In the genomic region with DNA sequence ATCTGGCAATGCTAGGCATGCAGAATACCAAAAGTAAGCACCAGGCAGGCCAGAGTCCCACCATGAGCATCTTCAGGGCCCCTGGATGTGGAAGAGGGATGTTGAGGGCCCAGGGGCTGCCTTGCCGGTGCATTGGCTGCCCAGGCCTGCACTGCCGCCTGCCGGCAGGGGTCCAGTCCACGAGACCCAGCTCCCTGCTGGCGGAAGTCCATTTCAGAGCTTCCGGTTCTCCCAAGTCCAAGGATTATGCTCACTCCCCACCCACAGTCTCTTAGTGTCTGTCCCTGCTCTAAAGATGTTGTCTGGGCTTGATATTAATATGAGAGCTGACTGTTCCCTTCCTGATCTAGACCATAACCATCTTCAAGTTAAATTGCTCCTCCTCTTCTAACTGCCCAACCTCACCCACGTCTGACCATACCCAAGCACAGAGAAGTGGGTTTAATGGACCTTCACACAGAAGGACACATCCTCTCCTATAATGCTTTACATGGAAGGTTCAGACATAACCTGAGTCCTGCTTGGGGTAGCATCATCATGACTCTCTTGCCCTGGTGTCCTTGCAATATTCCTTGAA, we compare ENCODE assay signal across 8 cellular contexts.
DNase-seq lines count a peak whose midpoint lies in the region; ATAC-seq and TF ChIP-seq lines count a peak whose summit lies in the region.

No MANE protein-coding gene starts in this region.

- TF ChIP-seq POLR2A in tibial nerve (IDR thresholded peaks at IDR 0.05) (no peak), vagina (IDR thresholded peaks at IDR 0.05) (no peak)

- DNase-seq in SIG-M5 treated with dmso at 0.1 percent for 504 hours (lab: John Stamatoyannopoulos, UW; ENCODE audit: unreplicated experiment) (peak; percentile 36), SIG-M5 (lab: John Stamatoyannopoulos, UW) (no peak), WTC11 (ENCODE audit: low spot score) (peak; percentile 68), inferior parietal cortex (ENCODE audit: extremely low spot score) (peak; percentile 39), tibial nerve (ENCODE audit: low spot score in 2 of 2) (no peak), vagina (ENCODE audit: extremely low spot score in 2 of 2) (no peak)
- DNase-seq in activated naive CD8-positive, alpha-beta T cell treated with anti-CD3 and anti-CD28 coated beads, Interleukin-2, amount 50 U/mL, for 24 hours: no peak

- H3K27me3 ChIP-seq in tibial nerve (no peaks in the 10 kb centered on the region), vagina (no peaks in the 10 kb centered on the region)

- ATAC-seq in WTC11: peak; percentile 82
- ATAC-seq in GM21723 (IDR thresholded peaks at IDR 0.05; ENCODE audit: unreplicated experiment): no peak
- ATAC-seq in activated naive CD8-positive, alpha-beta T cell treated with anti-CD3 and anti-CD28 coated beads, Interleukin-2, amount 50 U/mL, for 24 hours: no peak

- WGBS in tibial nerve, 2 donors: 24 to 26% methylated on average over 7 of the region's 7 CpGs

- H3K4me3 Mint-ChIP-seq in WTC11: no peak overlapping the region
- H3K4me3 Mint-ChIP-seq in activated naive CD8-positive, alpha-beta T cell treated with anti-CD3 and anti-CD28 coated beads, Interleukin-2, amount 50 U/mL, for 24 hours: no peak overlapping the region

- intact Hi-C loops in vagina (cut with DNase I): loop anchor here (5.0 kb wide), 1 partner anchor 79 kb away; no protein-coding TSS in a partner anchor

- no peaks in the 10 kb centered on the region for H3K27me3 Mint-ChIP-seq in WTC11 (ENCODE audit: low read depth)
- H3K27me3 Mint-ChIP-seq in activated naive CD8-positive, alpha-beta T cell treated with anti-CD3 and anti-CD28 coated beads, Interleukin-2, amount 50 U/mL, for 24 hours: no peaks in the 10 kb centered on the region

- no peak overlapping the region for H3K27ac Mint-ChIP-seq in WTC11
- no peak overlapping the region for H3K27ac Mint-ChIP-seq in activated naive CD8-positive, alpha-beta T cell treated with anti-CD3 and anti-CD28 coated beads, Interleukin-2, amount 50 U/mL, for 24 hours

- no peaks in the 10 kb centered on the region for H3K36me3 ChIP-seq in tibial nerve
- no peaks in the 10 kb centered on the region for H3K36me3 ChIP-seq in vagina

- no peaks in the 10 kb centered on the region for H3K9me3 Mint-ChIP-seq in WTC11
- H3K9me3 Mint-ChIP-seq in activated naive CD8-positive, alpha-beta T cell treated with anti-CD3 and anti-CD28 coated beads, Interleukin-2, amount 50 U/mL, for 24 hours: no peaks in the 10 kb centered on the region

- CTCF ChIA-PET in WTC11 (lab: Charles Lee): interaction anchor here (0.6 to 3.3 kb wide), 31 partner anchors 8 to 358 kb away, joined by 3 to 37 read pairs (median 4); a partner anchor contains a TSS

- TF ChIP-seq CTCF in WTC11 (IDR thresholded peaks at IDR 0.05): no peak
- peak in 4 of 5 experiments; percentile 11 to 50 (median 25) for TF ChIP-seq CTCF in tibial nerve (IDR thresholded peaks at IDR 0.05)
- TF ChIP-seq CTCF in vagina (IDR thresholded peaks at IDR 0.05): no peak

- POLR2A ChIA-PET in WTC11 (lab: Charles Lee): no interaction called here

- no peak overlapping the region for H3K27ac ChIP-seq in tibial nerve
- H3K27ac ChIP-seq in vagina: no peak overlapping the region

- TF ChIP-seq EP300 in tibial nerve (IDR thresholded peaks at IDR 0.05): no peak

- H3K4me3 ChIP-seq in tibial nerve: no peak overlapping the region
- H3K4me3 ChIP-seq in vagina: no peak overlapping the region

- no peaks in the 10 kb centered on the region for H3K36me3 Mint-ChIP-seq in WTC11
- H3K36me3 Mint-ChIP-seq in activated naive CD8-positive, alpha-beta T cell treated with anti-CD3 and anti-CD28 coated beads, Interleukin-2, amount 50 U/mL, for 24 hours (ENCODE audit: low read depth): no peaks in the 10 kb centered on the region

- peaks cover 0 to 41% (median 0%) of the 10 kb centered on the region in 4 donors for H3K4me1 ChIP-seq in tibial nerve
- H3K4me1 ChIP-seq in vagina: peaks cover 30% of the 10 kb centered on the region

- H3K9me3 ChIP-seq in tibial nerve (no peaks in the 10 kb centered on the region), vagina (no peaks in the 10 kb centered on the region)

- H3K4me1 Mint-ChIP-seq in WTC11: peaks cover 18% of the 10 kb centered on the region
- H3K4me1 Mint-ChIP-seq in activated naive CD8-positive, alpha-beta T cell treated with anti-CD3 and anti-CD28 coated beads, Interleukin-2, amount 50 U/mL, for 24 hours: peaks cover 39% of the 10 kb centered on the region

TF ChIP-seq in WTC11, 78 proteins besides CTCF, POLR2A, EP300 and RAD21 (continues in another document):
- TF ChIP-seq, protein P1, sequence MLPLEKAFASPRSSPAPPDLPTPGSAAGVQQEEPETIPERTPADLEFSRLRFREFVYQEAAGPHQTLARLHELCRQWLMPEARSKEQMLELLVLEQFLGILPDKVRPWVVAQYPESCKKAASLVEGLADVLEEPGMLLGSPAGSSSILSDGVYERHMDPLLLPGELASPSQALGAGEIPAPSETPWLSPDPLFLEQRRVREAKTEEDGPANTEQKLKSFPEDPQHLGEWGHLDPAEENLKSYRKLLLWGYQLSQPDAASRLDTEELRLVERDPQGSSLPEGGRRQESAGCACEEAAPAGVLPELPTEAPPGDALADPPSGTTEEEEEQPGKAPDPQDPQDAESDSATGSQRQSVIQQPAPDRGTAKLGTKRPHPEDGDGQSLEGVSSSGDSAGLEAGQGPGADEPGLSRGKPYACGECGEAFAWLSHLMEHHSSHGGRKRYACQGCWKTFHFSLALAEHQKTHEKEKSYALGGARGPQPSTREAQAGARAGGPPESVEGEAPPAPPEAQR (CRISPR knock-in tag; IDR thresholded peaks at IDR 0.05): no peak
- TF ChIP-seq SP1 (CRISPR knock-in tag; conservative IDR thresholded peaks at IDR 0.05): 0 out of 2 replicates have a peak, but pooled peaks have one; percentile 20
- TF ChIP-seq, protein P2, sequence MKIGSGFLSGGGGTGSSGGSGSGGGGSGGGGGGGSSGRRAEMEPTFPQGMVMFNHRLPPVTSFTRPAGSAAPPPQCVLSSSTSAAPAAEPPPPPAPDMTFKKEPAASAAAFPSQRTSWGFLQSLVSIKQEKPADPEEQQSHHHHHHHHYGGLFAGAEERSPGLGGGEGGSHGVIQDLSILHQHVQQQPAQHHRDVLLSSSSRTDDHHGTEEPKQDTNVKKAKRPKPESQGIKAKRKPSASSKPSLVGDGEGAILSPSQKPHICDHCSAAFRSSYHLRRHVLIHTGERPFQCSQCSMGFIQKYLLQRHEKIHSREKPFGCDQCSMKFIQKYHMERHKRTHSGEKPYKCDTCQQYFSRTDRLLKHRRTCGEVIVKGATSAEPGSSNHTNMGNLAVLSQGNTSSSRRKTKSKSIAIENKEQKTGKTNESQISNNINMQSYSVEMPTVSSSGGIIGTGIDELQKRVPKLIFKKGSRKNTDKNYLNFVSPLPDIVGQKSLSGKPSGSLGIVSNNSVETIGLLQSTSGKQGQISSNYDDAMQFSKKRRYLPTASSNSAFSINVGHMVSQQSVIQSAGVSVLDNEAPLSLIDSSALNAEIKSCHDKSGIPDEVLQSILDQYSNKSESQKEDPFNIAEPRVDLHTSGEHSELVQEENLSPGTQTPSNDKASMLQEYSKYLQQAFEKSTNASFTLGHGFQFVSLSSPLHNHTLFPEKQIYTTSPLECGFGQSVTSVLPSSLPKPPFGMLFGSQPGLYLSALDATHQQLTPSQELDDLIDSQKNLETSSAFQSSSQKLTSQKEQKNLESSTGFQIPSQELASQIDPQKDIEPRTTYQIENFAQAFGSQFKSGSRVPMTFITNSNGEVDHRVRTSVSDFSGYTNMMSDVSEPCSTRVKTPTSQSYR (CRISPR knock-in tag; IDR thresholded peaks at IDR 0.05): no peak
- TF ChIP-seq, protein P3, sequence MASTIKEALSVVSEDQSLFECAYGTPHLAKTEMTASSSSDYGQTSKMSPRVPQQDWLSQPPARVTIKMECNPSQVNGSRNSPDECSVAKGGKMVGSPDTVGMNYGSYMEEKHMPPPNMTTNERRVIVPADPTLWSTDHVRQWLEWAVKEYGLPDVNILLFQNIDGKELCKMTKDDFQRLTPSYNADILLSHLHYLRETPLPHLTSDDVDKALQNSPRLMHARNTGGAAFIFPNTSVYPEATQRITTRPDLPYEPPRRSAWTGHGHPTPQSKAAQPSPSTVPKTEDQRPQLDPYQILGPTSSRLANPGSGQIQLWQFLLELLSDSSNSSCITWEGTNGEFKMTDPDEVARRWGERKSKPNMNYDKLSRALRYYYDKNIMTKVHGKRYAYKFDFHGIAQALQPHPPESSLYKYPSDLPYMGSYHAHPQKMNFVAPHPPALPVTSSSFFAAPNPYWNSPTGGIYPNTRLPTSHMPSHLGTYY (CRISPR knock-in tag; IDR thresholded peaks at IDR 0.05): no peak
- TF ChIP-seq ESRRA (CRISPR knock-in tag; IDR thresholded peaks at IDR 0.05; ENCODE audit: borderline replicate concordance): no peak
- no peak for TF ChIP-seq TP53 (CRISPR knock-in tag; IDR thresholded peaks at IDR 0.05)
- TF ChIP-seq, protein P4, sequence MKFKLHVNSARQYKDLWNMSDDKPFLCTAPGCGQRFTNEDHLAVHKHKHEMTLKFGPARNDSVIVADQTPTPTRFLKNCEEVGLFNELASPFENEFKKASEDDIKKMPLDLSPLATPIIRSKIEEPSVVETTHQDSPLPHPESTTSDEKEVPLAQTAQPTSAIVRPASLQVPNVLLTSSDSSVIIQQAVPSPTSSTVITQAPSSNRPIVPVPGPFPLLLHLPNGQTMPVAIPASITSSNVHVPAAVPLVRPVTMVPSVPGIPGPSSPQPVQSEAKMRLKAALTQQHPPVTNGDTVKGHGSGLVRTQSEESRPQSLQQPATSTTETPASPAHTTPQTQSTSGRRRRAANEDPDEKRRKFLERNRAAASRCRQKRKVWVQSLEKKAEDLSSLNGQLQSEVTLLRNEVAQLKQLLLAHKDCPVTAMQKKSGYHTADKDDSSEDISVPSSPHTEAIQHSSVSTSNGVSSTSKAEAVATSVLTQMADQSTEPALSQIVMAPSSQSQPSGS (CRISPR knock-in tag; IDR thresholded peaks at IDR 0.05; ENCODE audit: borderline replicate concordance, low read depth): no peak
- no peak for TF ChIP-seq SOX15 (CRISPR knock-in tag; IDR thresholded peaks at IDR 0.05)
- TF ChIP-seq NR3C1 (CRISPR knock-in tag; conservative IDR thresholded peaks at IDR 0.05; ENCODE audit: low read depth): no peak
- TF ChIP-seq ZNF423 (CRISPR knock-in tag; IDR thresholded peaks at IDR 0.05): no peak
- TF ChIP-seq, protein P5, sequence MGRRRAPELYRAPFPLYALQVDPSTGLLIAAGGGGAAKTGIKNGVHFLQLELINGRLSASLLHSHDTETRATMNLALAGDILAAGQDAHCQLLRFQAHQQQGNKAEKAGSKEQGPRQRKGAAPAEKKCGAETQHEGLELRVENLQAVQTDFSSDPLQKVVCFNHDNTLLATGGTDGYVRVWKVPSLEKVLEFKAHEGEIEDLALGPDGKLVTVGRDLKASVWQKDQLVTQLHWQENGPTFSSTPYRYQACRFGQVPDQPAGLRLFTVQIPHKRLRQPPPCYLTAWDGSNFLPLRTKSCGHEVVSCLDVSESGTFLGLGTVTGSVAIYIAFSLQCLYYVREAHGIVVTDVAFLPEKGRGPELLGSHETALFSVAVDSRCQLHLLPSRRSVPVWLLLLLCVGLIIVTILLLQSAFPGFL (CRISPR knock-in tag; IDR thresholded peaks at IDR 0.05; ENCODE audit: borderline replicate concordance): no peak

Comparison
In these comparisons a context has a peak if more than half of its experiments do, and no peak if none do; other contexts are left out.
1. DNase-seq: peak in SIG-M5 treated with dmso at 0.1 percent for 504 hours (single experiment), WTC11 (single experiment) and inferior parietal cortex (single experiment); none in SIG-M5 (single experiment), tibial nerve (0 of 2), vagina (0 of 2) and activated naive CD8-positive, alpha-beta T cell treated with anti-CD3 and anti-CD28 coated beads, Interleukin-2, amount 50 U/mL, for 24 hours (single experiment).
2. CTCF ChIP-seq: peak in tibial nerve (4 of 5); none in WTC11 (single experiment) and vagina (0 of 3).